Comparison of ENCODE assay signal across 1 cellular context in the genomic region with DNA sequence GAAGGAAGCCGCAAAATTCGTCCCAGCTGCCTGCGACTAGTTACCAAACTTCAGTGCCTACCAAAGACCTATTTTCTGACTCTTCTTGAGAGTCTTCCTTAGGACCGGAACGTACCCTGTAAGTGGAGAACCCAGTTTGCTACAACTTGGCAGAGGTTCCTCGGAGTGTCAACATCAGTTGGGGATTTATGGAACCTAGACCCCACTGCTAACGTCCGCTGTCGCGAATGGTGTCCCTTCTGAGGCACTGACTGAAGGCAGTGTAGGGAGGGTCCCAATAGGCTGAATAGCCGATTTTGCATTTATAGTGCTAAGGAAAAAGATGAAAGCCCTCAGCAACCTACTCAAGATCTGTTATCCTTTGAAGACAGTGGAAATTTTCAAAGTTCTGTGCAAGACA.
TF ChIP-seq lines count a peak whose summit lies in the region.

No MANE protein-coding gene starts in this region.

TF ChIP-seq in GM23338, 12 proteins besides CTCF, POLR2A, EP300 and RAD21 (continued from another document):
- TF ChIP-seq, protein P1, sequence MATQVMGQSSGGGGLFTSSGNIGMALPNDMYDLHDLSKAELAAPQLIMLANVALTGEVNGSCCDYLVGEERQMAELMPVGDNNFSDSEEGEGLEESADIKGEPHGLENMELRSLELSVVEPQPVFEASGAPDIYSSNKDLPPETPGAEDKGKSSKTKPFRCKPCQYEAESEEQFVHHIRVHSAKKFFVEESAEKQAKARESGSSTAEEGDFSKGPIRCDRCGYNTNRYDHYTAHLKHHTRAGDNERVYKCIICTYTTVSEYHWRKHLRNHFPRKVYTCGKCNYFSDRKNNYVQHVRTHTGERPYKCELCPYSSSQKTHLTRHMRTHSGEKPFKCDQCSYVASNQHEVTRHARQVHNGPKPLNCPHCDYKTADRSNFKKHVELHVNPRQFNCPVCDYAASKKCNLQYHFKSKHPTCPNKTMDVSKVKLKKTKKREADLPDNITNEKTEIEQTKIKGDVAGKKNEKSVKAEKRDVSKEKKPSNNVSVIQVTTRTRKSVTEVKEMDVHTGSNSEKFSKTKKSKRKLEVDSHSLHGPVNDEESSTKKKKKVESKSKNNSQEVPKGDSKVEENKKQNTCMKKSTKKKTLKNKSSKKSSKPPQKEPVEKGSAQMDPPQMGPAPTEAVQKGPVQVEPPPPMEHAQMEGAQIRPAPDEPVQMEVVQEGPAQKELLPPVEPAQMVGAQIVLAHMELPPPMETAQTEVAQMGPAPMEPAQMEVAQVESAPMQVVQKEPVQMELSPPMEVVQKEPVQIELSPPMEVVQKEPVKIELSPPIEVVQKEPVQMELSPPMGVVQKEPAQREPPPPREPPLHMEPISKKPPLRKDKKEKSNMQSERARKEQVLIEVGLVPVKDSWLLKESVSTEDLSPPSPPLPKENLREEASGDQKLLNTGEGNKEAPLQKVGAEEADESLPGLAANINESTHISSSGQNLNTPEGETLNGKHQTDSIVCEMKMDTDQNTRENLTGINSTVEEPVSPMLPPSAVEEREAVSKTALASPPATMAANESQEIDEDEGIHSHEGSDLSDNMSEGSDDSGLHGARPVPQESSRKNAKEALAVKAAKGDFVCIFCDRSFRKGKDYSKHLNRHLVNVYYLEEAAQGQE (IDR thresholded peaks at IDR 0.05; ENCODE audit: unreplicated experiment) = no peak
- TF ChIP-seq EZH2phosphoT487 (IDR thresholded peaks at IDR 0.05; ENCODE audit: unreplicated experiment) (no peak), EZH2 (IDR thresholded peaks at IDR 0.05; ENCODE audit: low read depth, unreplicated experiment) (no peak), NANOG (IDR thresholded peaks at IDR 0.05; ENCODE audit: borderline replicate concordance) (no peak)
TF ChIP-seq in GM23338: peak in this region for 0.
